29 cellular contexts compared by ENCODE assay signal in the genomic region with DNA sequence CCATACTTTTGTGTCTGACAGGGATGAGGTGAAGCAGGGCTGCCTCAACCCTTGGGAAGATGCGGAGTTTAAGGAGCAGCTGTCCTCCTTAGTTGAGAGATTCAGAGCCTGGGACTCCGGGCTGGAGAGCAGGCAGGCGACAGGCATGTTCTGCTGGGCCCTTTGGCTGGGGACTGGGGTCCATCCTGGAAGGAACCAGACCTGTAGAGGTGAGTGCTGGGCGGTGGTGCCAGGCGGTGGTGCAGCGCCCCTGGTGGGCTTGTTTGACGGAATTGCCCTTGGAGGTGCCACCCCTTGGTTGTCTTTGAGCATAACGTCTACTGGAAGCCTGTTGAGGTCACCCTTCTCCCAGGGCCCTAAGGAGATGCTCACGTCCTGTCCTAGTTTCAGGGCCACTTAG. TPM values are rescaled to one million over a fixed set of nuclear protein-coding genes. Genes with fewer than 3 reads are reported as not detected.
DNase-seq lines count a peak whose midpoint lies in the region; ATAC-seq and TF ChIP-seq lines count a peak whose summit lies in the region.
"Had no signal": no experiment of that assay in that cellular context is flagged by ENCODE, and none has a peak within 500 bp of the region (broad histone marks: within the 10 kb centered on the region; RNA-seq: fewer than 3 reads in every experiment).

No MANE protein-coding gene starts in this region.

- H2BK15ac ChIP-seq in IMR-90 (ENCODE audit: low read depth, low read length): no peak overlapping the region

- H3K4me3 ChIP-seq in cardiac muscle cell: no peak overlapping the region
- no peak overlapping the region for H3K4me3 ChIP-seq in right atrium auricular region
- H3K4me3 ChIP-seq in IMR-90 (ENCODE audit: insufficient read depth, low read depth, low read length): no peak overlapping the region
- H3K4me3 ChIP-seq in brain microvascular endothelial cell (ENCODE audit: low read depth, low read length): no peak overlapping the region
- H3K4me3 ChIP-seq: SJSA1, smooth muscle cell, thoracic aorta had no signal

- no peak for ATAC-seq in IMR-90 (ENCODE audit: low read depth)
- ATAC-seq: esophagus mucosa, left ventricle myocardium superior had no signal

- H3K18ac ChIP-seq in IMR-90 (ENCODE audit: low read depth, low read length): no peak overlapping the region

- no peak overlapping the region for H3K4me2 ChIP-seq in IMR-90 (ENCODE audit: low read depth, low read length)
- H3K4me2 ChIP-seq: smooth muscle cell had no signal

- no peak for TF ChIP-seq RAD21 in IMR-90 (IDR thresholded peaks at IDR 0.05; ENCODE audit: low read length)

- no peaks in the 10 kb centered on the region; the same call in none of the 2 replicates for H3K9me1 ChIP-seq in IMR-90 (ENCODE audit: insufficient read depth, low read length)

- H2BK5ac ChIP-seq in IMR-90 (ENCODE audit: low read depth, low read length, poor library complexity, severe bottlenecking): no peak overlapping the region

- no TSS peak for BruUV-seq in IMR-90 (replicated peaks; lab: Mats Ljungman, UMichigan)

- H3K79me1 ChIP-seq in IMR-90 (ENCODE audit: low read depth in 1 of 2, low read length in 2 of 2): no peaks in the 10 kb centered on the region

- no peak overlapping the region for H2AK5ac ChIP-seq in IMR-90 (ENCODE audit: low read depth, low read length)

- H4K91ac ChIP-seq in IMR-90 (ENCODE audit: insufficient read depth, low read depth, low read length): no peak overlapping the region

- dilution Hi-C loops in IMR-90 (cut with HindIII; ENCODE audit: low sequenced_read_pairs, unreplicated experiment): no loop called here

- intact Hi-C loops in IMR-90 (cut with micrococcal nuclease) (no loop called here), CD14-positive monocyte (cut with micrococcal nuclease) (no loop called here)

- no peaks in the 10 kb centered on the region for H3K36me3 Mint-ChIP-seq in progenitor cell of endocrine pancreas (ENCODE audit: insufficient read depth)
- H3K36me3 Mint-ChIP-seq in CD14-positive monocyte: no peaks in the 10 kb centered on the region
- H3K36me3 Mint-ChIP-seq: activated naive CD8-positive, alpha-beta T cell treated with anti-CD3 and anti-CD28 coated beads for 36 hours had no signal

- in situ Hi-C loops in IMR-90 (cut with MboI; ENCODE audit: low sequenced_read_pairs): no loop called here
- in situ Hi-C loops in brain microvascular endothelial cell (cut with HindIII; ENCODE audit: low pct_ligation_motif_present, low sequenced_read_pairs): no loop called here

- H3K56ac ChIP-seq in IMR-90 (ENCODE audit: extremely low read depth, insufficient read depth, low read length): no peak overlapping the region

- DNase-seq in cardiac muscle cell (ENCODE audit: low read depth in 1 of 2, low spot score in 1 of 2) (no peak), right atrium auricular region (ENCODE audit: low spot score) (no peak), IMR-90 (no peak), brain microvascular endothelial cell (no peak), progenitor cell of endocrine pancreas (ENCODE audit: low spot score, unreplicated experiment) (no peak), SIG-M5 (lab: John Stamatoyannopoulos, UW) (no peak), cerebellar nuclear complex (lab: John Stamatoyannopoulos, UW) (no peak), CD14-positive monocyte (ENCODE audit: low spot score) (no peak)
- DNase-seq: activated CD4-positive, alpha-beta T cell treated with anti-CD3 and anti-CD28 coated beads, Interleukin-2, amount 10 ng/mL, durations not matched to agents 24 days and 14 days; activated effector memory CD4-positive, alpha-beta T cell treated with anti-CD3 and anti-CD28 coated beads, Interleukin-2, amount 50 U/mL, for 16 hours; activated naive CD8-positive, alpha-beta T cell treated with anti-CD3 and anti-CD28 coated beads for 36 hours; activated T-cell treated with anti-CD3 and anti-CD28 coated beads, Interleukin-2, amount 50 U/mL, for 24 hours; anterior cingulate cortex; CD4-positive, alpha-beta T cell; KG1; kidney; left ventricle myocardium superior; NCI-H1417 treated with DMSO at 0.1 percent for 48 hours; NCI-H226; NCI-H526 treated with DMSO at 0.1 percent for 48 hours had no signal

- H3K4me1 ChIP-seq in cardiac muscle cell (ENCODE audit: low read depth) (no peaks in the 10 kb centered on the region), right atrium auricular region (no peaks in the 10 kb centered on the region), IMR-90 (ENCODE audit: control insufficient read depth, insufficient read depth, low read length) (peaks cover 2% of the 10 kb centered on the region)
- H3K4me1 ChIP-seq: parathyroid adenoma had no signal

- no peak overlapping the region for H3K23ac ChIP-seq in IMR-90 (ENCODE audit: low read depth, low read length)

- H3K4ac ChIP-seq in IMR-90 (ENCODE audit: low read depth, low read length): no peak overlapping the region

- no peak for TF ChIP-seq POLR2A in IMR-90 (IDR thresholded peaks at IDR 0.05; ENCODE audit: low read depth, low read length)

- no peak overlapping the region for H3K27ac ChIP-seq in cardiac muscle cell
- no peak overlapping the region for H3K27ac ChIP-seq in right atrium auricular region
- no peak overlapping the region for H3K27ac ChIP-seq in IMR-90 (ENCODE audit: insufficient read depth, low read length)
- no peak overlapping the region for H3K27ac ChIP-seq in brain microvascular endothelial cell
- H3K27ac ChIP-seq: parathyroid adenoma, SJSA1, thoracic aorta had no signal

- no peaks in the 10 kb centered on the region for H3K9me3 ChIP-seq in cardiac muscle cell (ENCODE audit: low read depth)
- H3K9me3 ChIP-seq in right atrium auricular region: no peaks in the 10 kb centered on the region
- H3K9me3 ChIP-seq in IMR-90 (ENCODE audit: control insufficient read depth, insufficient read depth, low read length): peaks cover 14% of the 10 kb centered on the region
- H3K9me3 ChIP-seq: thoracic aorta had no signal

- no peak overlapping the region for H3K4me3 Mint-ChIP-seq in progenitor cell of endocrine pancreas (ENCODE audit: low read depth)
- no peak overlapping the region for H3K4me3 Mint-ChIP-seq in CD14-positive monocyte
- H3K4me3 Mint-ChIP-seq: activated CD4-positive, alpha-beta T cell treated with anti-CD3 and anti-CD28 coated beads, Interleukin-2, amount 10 ng/mL, durations not matched to agents 24 days and 14 days; activated naive CD8-positive, alpha-beta T cell treated with anti-CD3 and anti-CD28 coated beads for 36 hours; activated T-cell treated with anti-CD3 and anti-CD28 coated beads, Interleukin-2, amount 50 U/mL, for 24 hours; CD4-positive, alpha-beta T cell; stimulated activated naive CD8-positive, alpha-beta T cell treated with anti-CD3 and anti-CD28 coated beads, Interleukin-15, Interleukin-2, amounts not matched to agents 100 ng/mL and 50 ng/mL, for 24 hours had no signal

- no peak overlapping the region for H2BK120ac ChIP-seq in IMR-90 (ENCODE audit: low read depth, low read length)

- H3K9me3 Mint-ChIP-seq in progenitor cell of endocrine pancreas (ENCODE audit: low read depth) (no peaks in the 10 kb centered on the region), CD14-positive monocyte (peaks cover 0 to 11% (median 4%) of the 10 kb centered on the region in 7 donors)
- H3K9me3 Mint-ChIP-seq: activated naive CD8-positive, alpha-beta T cell treated with anti-CD3 and anti-CD28 coated beads for 36 hours had no signal

- no peaks in the 10 kb centered on the region for H4K20me1 ChIP-seq in IMR-90 (ENCODE audit: insufficient read depth, low read length)

- peak overlapping the region; percentile 39 for H2AFZ ChIP-seq in IMR-90 (replicated peaks; ENCODE audit: low read length, poor library complexity)
- H2AFZ ChIP-seq: parathyroid adenoma had no signal

- TF ChIP-seq CTCF in cardiac muscle cell (IDR thresholded peaks at IDR 0.05; ENCODE audit: low read depth, low read length) (peak; percentile 2), right atrium auricular region (IDR thresholded peaks at IDR 0.05) (no peak), IMR-90 (conservative IDR thresholded peaks at IDR 0.05; ENCODE audit: low read depth, low read length) (no peak), brain microvascular endothelial cell (IDR thresholded peaks at IDR 0.05; ENCODE audit: low read depth, low read length, missing control alignments) (peak; percentile 27), progenitor cell of endocrine pancreas (IDR thresholded peaks at IDR 0.05; ENCODE audit: unreplicated experiment) (peak; percentile 29), CD14-positive monocyte (IDR thresholded peaks at IDR 0.05) (no peak)

- H3K27me3 Mint-ChIP-seq in progenitor cell of endocrine pancreas (peaks cover 10% of the 10 kb centered on the region), CD14-positive monocyte (ENCODE audit: low read depth in 3 of 3) (peaks cover 2 to 3% (median 3%) of the 10 kb centered on the region in 3 donors)

- no peak overlapping the region for H4K8ac ChIP-seq in IMR-90 (ENCODE audit: low read depth in 2 of 2, low read length in 2 of 2)

- H3K4me1 Mint-ChIP-seq in progenitor cell of endocrine pancreas (ENCODE audit: low read depth) (no peaks in the 10 kb centered on the region), CD14-positive monocyte (peaks cover 2% of the 10 kb centered on the region)
- H3K4me1 Mint-ChIP-seq: activated CD4-positive, alpha-beta T cell treated with anti-CD3 and anti-CD28 coated beads, Interleukin-2, amount 10 ng/mL, durations not matched to agents 24 days and 14 days; activated naive CD8-positive, alpha-beta T cell treated with anti-CD3 and anti-CD28 coated beads for 36 hours had no signal

- H3K14ac ChIP-seq in IMR-90 (replicated peaks; ENCODE audit: low read depth, low read length): no peak overlapping the region

- no peak overlapping the region for H3K27ac Mint-ChIP-seq in progenitor cell of endocrine pancreas
- H3K27ac Mint-ChIP-seq in CD14-positive monocyte: peak overlapping the region in 1 of 7 donors; percentile 9
- H3K27ac Mint-ChIP-seq: activated CD4-positive, alpha-beta T cell treated with anti-CD3 and anti-CD28 coated beads, Interleukin-2, amount 10 ng/mL, durations not matched to agents 24 days and 14 days; activated naive CD8-positive, alpha-beta T cell treated with anti-CD3 and anti-CD28 coated beads for 36 hours; activated T-cell treated with anti-CD3 and anti-CD28 coated beads, Interleukin-2, amount 50 U/mL, for 24 hours; CD4-positive, alpha-beta T cell; stimulated activated naive CD8-positive, alpha-beta T cell treated with anti-CD3 and anti-CD28 coated beads, Interleukin-15, Interleukin-2, amounts not matched to agents 100 ng/mL and 50 ng/mL, for 24 hours had no signal

- CTCF ChIA-PET in IMR-90 (lab: Yijun Ruan, JAX): no interaction called here

- WGBS in IMR-90 (ENCODE audit: extremely low coverage in 2 of 2, insufficient read length in 1 of 2), 2 experiments: 87% methylated on average over 5 of the region's 9 CpGs; no CpG with 5 or more reads in 1 of the 2 experiments

- H3K36me3 ChIP-seq in cardiac muscle cell (no peaks in the 10 kb centered on the region), right atrium auricular region (no peaks in the 10 kb centered on the region), IMR-90 (ENCODE audit: control insufficient read depth, insufficient read depth, low read length) (no peaks in the 10 kb centered on the region), brain microvascular endothelial cell (replicated peaks) (no peaks in the 10 kb centered on the region)
- H3K36me3 ChIP-seq: SJSA1, thoracic aorta had no signal

- POLR2A ChIA-PET in IMR-90 (lab: Charles Lee; ENCODE audit: unreplicated experiment): no interaction called here

- H3K27me3 ChIP-seq in cardiac muscle cell (no peaks in the 10 kb centered on the region), right atrium auricular region (no peaks in the 10 kb centered on the region), IMR-90 (ENCODE audit: control insufficient read depth, insufficient read depth, low read length) (peaks cover 6% of the 10 kb centered on the region), brain microvascular endothelial cell (replicated peaks) (no peaks in the 10 kb centered on the region)

- no peak overlapping the region for H3K9ac ChIP-seq in IMR-90 (ENCODE audit: low read depth, low read length)
- H3K9ac ChIP-seq: parathyroid adenoma had no signal

- no peak overlapping the region for H4K5ac ChIP-seq in IMR-90 (ENCODE audit: low read depth, low read length)

- no peak overlapping the region for H2AK9ac ChIP-seq in IMR-90 (replicated peaks; ENCODE audit: low read depth, low read length, poor library complexity)

- no peak overlapping the region for H2BK20ac ChIP-seq in IMR-90 (ENCODE audit: low read depth, low read length)

RNA-seq across cellular contexts. Expression of a gene that starts 20.6 kb away (rescaled TPM):
- total RNA-seq in cardiac muscle cell: not detected in 2 replicates
- polyA plus RNA-seq in cardiac muscle cell: not detected in 2 replicates
- total RNA-seq in right atrium auricular region: not detected
- not detected in 2 replicates for total RNA-seq in IMR-90 (2012; rRNA removed)
- not detected in 2 replicates for polyA plus RNA-seq in IMR-90 (2012; rRNA removed)
- polyA plus RNA-seq in IMR-90 (2012; cell fraction: cytosol; rRNA removed): not detected in 2 replicates
- not detected in 2 replicates for polyA plus RNA-seq in IMR-90 (2012; cell fraction: nucleus; rRNA removed; ENCODE audit: low replicate concordance)
- total RNA-seq in progenitor cell of endocrine pancreas: 0.53 and 1.2 TPM in 2 replicates
- polyA plus RNA-seq in CD14-positive monocyte: not detected
- total RNA-seq: A172; activated CD4-positive, alpha-beta T cell treated with anti-CD3 and anti-CD28 coated beads, Interleukin-2, amount 10 ng/mL, durations not matched to agents 24 days and 14 days; activated naive CD8-positive, alpha-beta T cell treated with anti-CD3 and anti-CD28 coated beads for 36 hours; CD4-positive, alpha-beta T cell; fibroblast of villous mesenchyme; left ventricle myocardium superior; myocyte; SJSA1; thoracic aorta had no signal

Comparison
In these comparisons a context has a peak if more than half of its experiments do, and no peak if none do; other contexts are left out.
1. CTCF ChIP-seq: peak in cardiac muscle cell (single experiment), brain microvascular endothelial cell (single experiment) and progenitor cell of endocrine pancreas (single experiment); none in right atrium auricular region (0 of 2), IMR-90 (single experiment) and CD14-positive monocyte (single experiment).